ENCODE assay signal across 8 cellular contexts in genomic region chr14:94175403-94176146, GRCh38. TPM values are rescaled to one million over a fixed set of nuclear protein-coding genes. Genes with fewer than 3 reads are reported as not detected.
DNase-seq lines count a peak whose midpoint lies in the region; ATAC-seq and TF ChIP-seq lines count a peak whose summit lies in the region.

No MANE protein-coding gene starts in this region.

- ATAC-seq in GM21528 (IDR thresholded peaks at IDR 0.05; ENCODE audit: low FRiP score, unreplicated experiment): no peak

- no peaks in the 10 kb centered on the region for H3K79me2 ChIP-seq in ACC112 (ENCODE audit: control insufficient read depth, insufficient read depth, low read length, unreplicated experiment)

- peaks cover 82% of the 10 kb centered on the region for H3K27me3 Mint-ChIP-seq in mesothelial cell of epicardium (ENCODE audit: low read depth)

- H3K9me3 Mint-ChIP-seq in mesothelial cell of epicardium: no peaks in the 10 kb centered on the region

- TF ChIP-seq CTCF in HEK293 (tag by site-specific recombination; IDR thresholded peaks at IDR 0.05) (no peak), breast epithelium (IDR thresholded peaks at IDR 0.05) (no peak), mesothelial cell of epicardium (IDR thresholded peaks at IDR 0.05; ENCODE audit: unreplicated experiment) (no peak), GM10248 (IDR thresholded peaks at IDR 0.05; ENCODE audit: control extremely low read depth, extremely low read depth, low read depth, missing control alignments) (no peak)

- H3K36me3 ChIP-seq in ACC112 (ENCODE audit: insufficient read depth, low read length) (no peaks in the 10 kb centered on the region), HEK293 (ENCODE audit: control insufficient read depth in 2 of 2, insufficient read depth in 1 of 2, low read length in 2 of 2) (no peaks in the 10 kb centered on the region), breast epithelium (no peaks in the 10 kb centered on the region)

- H3K27ac ChIP-seq in ACC112 (ENCODE audit: low read depth, low read length) (no peak overlapping the region), HEK293 (ENCODE audit: extremely low read depth, low read depth, low read length) (no peak overlapping the region), breast epithelium (no peak overlapping the region)

- no peaks in the 10 kb centered on the region for H3K9me3 ChIP-seq in HEK293 (ENCODE audit: control insufficient read depth, insufficient read depth, low read depth, low read length)
- H3K9me3 ChIP-seq in breast epithelium: no peaks in the 10 kb centered on the region

- no peak for DNase-seq in breast epithelium (ENCODE audit: low spot score in 2 of 2)
- DNase-seq in mesothelial cell of epicardium (ENCODE audit: low spot score in 2 of 2, unreplicated experiment in 2 of 2): no peak
- no peak for DNase-seq in GM10248 (ENCODE audit: extremely low spot score)
- DNase-seq in SIG-M5 treated with dmso at 0.1 percent for 504 hours (lab: John Stamatoyannopoulos, UW; ENCODE audit: unreplicated experiment): no peak
- DNase-seq in activated CD8-positive, alpha-beta memory T cell treated with anti-CD3 and anti-CD28 coated beads, Interleukin-2, amount 50 U/mL, for 4 hours: no peak

- peak overlapping the region; percentile 83 for H2AFZ ChIP-seq in ACC112 (ENCODE audit: low read length, unreplicated experiment)

- no peak for TF ChIP-seq POLR2A in breast epithelium (IDR thresholded peaks at IDR 0.05)

- H3K4me1 Mint-ChIP-seq in mesothelial cell of epicardium: peaks cover 15% of the 10 kb centered on the region

- H3K4me3 ChIP-seq in ACC112 (ENCODE audit: low read depth, low read length) (peak overlapping the region; percentile 84), HEK293 (ENCODE audit: low read depth, low read length) (peak overlapping the region; percentile 62), breast epithelium (peak overlapping the region; percentile 53 to 85 (median 66))

- CTCF ChIA-PET in HEK293 (lab: Yijun Ruan, JAX): interaction anchor here (0.7 to 1.4 kb wide), 4 partner anchors 33 to 373 kb away, joined by 3 to 6 read pairs (median 4); no protein-coding TSS in a partner anchor
- CTCF ChIA-PET in GM10248 (lab: Yijun Ruan, JAX): interaction anchor here (1.6 to 2.6 kb wide), 5 partner anchors 17 to 139 kb away, joined by 3 to 11 read pairs (median 5); no protein-coding TSS in a partner anchor

- H3K4me3 Mint-ChIP-seq in mesothelial cell of epicardium: peak overlapping the region; percentile 55

- peaks cover 5% of the 10 kb centered on the region for H3K4me1 ChIP-seq in ACC112 (ENCODE audit: control insufficient read depth, insufficient read depth, low read length, unreplicated experiment)
- H3K4me1 ChIP-seq in HEK293 (ENCODE audit: control insufficient read depth, insufficient read depth, low read length): no peaks in the 10 kb centered on the region
- peaks cover 5 to 6% of the 10 kb centered on the region in 2 donors for H3K4me1 ChIP-seq in breast epithelium

- POLR2A ChIA-PET in HEK293 (lab: Yijun Ruan, JAX): interaction anchor here (2.1 kb wide), 1 partner anchor 94 kb away, joined by 6 read pairs; the partner anchor contains the start of genes DDX24 and IFI27L1
- POLR2A ChIA-PET in GM10248 (lab: Yijun Ruan, JAX): no interaction called here

- no peaks in the 10 kb centered on the region for H3K36me3 Mint-ChIP-seq in mesothelial cell of epicardium

- H3K27me3 ChIP-seq in ACC112 (ENCODE audit: insufficient read depth, low read length) (peaks cover 18% of the 10 kb centered on the region; the same call in 1 of the 2 replicates), breast epithelium (peaks cover 0 to 20% of the 10 kb centered on the region in 2 donors)

- intact Hi-C loops in breast epithelium (cut with DNase I; ENCODE audit: low total_unique reads): no loop called here

- H3K27ac Mint-ChIP-seq in mesothelial cell of epicardium: no peak overlapping the region

TF ChIP-seq in HEK293, 187 proteins besides CTCF, POLR2A, EP300 and RAD21 (continues in another document):
- TF ChIP-seq ZNF2 (tag by site-specific recombination; IDR thresholded peaks at IDR 0.05): no peak
- no peak for TF ChIP-seq ZNF518A (tag by site-specific recombination; conservative IDR thresholded peaks at IDR 0.05; ENCODE audit: low read depth)
- TF ChIP-seq TRIM28 (IDR thresholded peaks at IDR 0.05; ENCODE audit: borderline replicate concordance, low read length): no peak
- no peak for TF ChIP-seq ZNF350 (tag by site-specific recombination; IDR thresholded peaks at IDR 0.05)
- no peak for TF ChIP-seq ZNF24 (tag by site-specific recombination; IDR thresholded peaks at IDR 0.05)
- no peak for TF ChIP-seq ZNF274 (IDR thresholded peaks at IDR 0.05; ENCODE audit: low read length)
- no peak for TF ChIP-seq ZNF274 (tag by site-specific recombination; IDR thresholded peaks at IDR 0.05; ENCODE audit: borderline replicate concordance)
- no peak for TF ChIP-seq ZNF701 (tag by site-specific recombination; IDR thresholded peaks at IDR 0.05)
- no peak for TF ChIP-seq HOXA7 (CRISPR knock-in tag; IDR thresholded peaks at IDR 0.05; ENCODE audit: borderline replicate concordance)
- no peak for TF ChIP-seq MEIS1 (CRISPR knock-in tag; IDR thresholded peaks at IDR 0.05; ENCODE audit: borderline replicate concordance)
- TF ChIP-seq SP7 (tag by site-specific recombination; IDR thresholded peaks at IDR 0.05): 0 out of 2 replicates have a peak, but pooled peaks have one; percentile 5
- no peak for TF ChIP-seq ZNF221 (tag by site-specific recombination; IDR thresholded peaks at IDR 0.05; ENCODE audit: borderline replicate concordance)
- no peak for TF ChIP-seq INSM2 (tag by site-specific recombination; IDR thresholded peaks at IDR 0.05)
- no peak for TF ChIP-seq ZSCAN30 (tag by site-specific recombination; IDR thresholded peaks at IDR 0.05)

RNA-seq across cellular contexts. Expression of gene PPP4R4, which starts 1.5 kb away (rescaled TPM):
- 1 to 10 TPM in 2 of 3 donors, under 1 TPM in 1; 0.48 to 7.9 (median 7.2) TPM for total RNA-seq in breast epithelium
- total RNA-seq in mesothelial cell of epicardium: 0.29 to 0.64 TPM (median 0.54 TPM) in 3 replicates

RNA-seq across cellular contexts. Expression of gene IFI27L2, which starts 46.2 kb away (rescaled TPM):
- total RNA-seq in breast epithelium (10 to 100 TPM; 74.2 to 98.8 (median 92.1) TPM), mesothelial cell of epicardium (28.5 to 36.2 TPM (median 35.8 TPM) in 3 replicates)
